1 cellular context compared by ENCODE assay signal in the genomic region with DNA sequence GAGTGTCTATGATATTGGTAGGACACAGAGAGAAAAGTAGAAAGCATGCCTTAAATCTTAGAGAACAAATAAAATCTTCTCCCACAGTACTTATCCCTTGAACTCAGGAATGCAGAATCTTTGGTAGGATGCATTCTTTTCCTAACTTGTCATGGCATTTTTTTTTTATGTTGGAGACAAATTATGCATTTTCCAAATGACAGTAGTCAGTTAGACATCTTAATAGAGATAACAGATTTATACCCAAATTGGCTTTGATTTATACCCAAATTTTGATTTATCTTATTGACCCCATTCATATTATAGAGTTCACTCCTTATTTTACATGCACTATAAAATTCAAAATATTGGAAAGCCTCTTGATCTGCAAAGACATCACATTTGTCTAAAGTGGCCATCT.
TF ChIP-seq lines count a peak whose summit lies in the region.

No MANE protein-coding gene starts in this region.

TF ChIP-seq in WTC11, 78 proteins besides CTCF, POLR2A, EP300 and RAD21 (continued from another document):
- TF ChIP-seq, protein P1, sequence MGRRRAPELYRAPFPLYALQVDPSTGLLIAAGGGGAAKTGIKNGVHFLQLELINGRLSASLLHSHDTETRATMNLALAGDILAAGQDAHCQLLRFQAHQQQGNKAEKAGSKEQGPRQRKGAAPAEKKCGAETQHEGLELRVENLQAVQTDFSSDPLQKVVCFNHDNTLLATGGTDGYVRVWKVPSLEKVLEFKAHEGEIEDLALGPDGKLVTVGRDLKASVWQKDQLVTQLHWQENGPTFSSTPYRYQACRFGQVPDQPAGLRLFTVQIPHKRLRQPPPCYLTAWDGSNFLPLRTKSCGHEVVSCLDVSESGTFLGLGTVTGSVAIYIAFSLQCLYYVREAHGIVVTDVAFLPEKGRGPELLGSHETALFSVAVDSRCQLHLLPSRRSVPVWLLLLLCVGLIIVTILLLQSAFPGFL (CRISPR knock-in tag; IDR thresholded peaks at IDR 0.05; ENCODE audit: borderline replicate concordance) = no peak
